Comparison of ENCODE assay signal across 9 cellular contexts in genomic region chr11:95296621-95297025, GRCh38.
A peak's percentile ranks its signal among the peaks of the same experiment; 100 is the strongest.
DNase-seq lines count a peak whose midpoint lies in the region; ATAC-seq and TF ChIP-seq lines count a peak whose summit lies in the region.
"Had no signal": no experiment of that assay in that cellular context is flagged by ENCODE, and none has a peak within 500 bp of the region (broad histone marks: within the 10 kb centered on the region; RNA-seq: fewer than 3 reads in every experiment).

No MANE protein-coding gene starts in this region.

- DNase-seq in hepatocyte (ENCODE audit: low spot score) (no peak), NCI-H1105 (lab: John Stamatoyannopoulos, UW) (no peak), type B pancreatic cell (ENCODE audit: extremely low spot score, unreplicated experiment) (no peak)
- no peak for DNase-seq in activated CD8-positive, alpha-beta memory T cell treated with anti-CD3 and anti-CD28 coated beads, Interleukin-2, amount 50 U/mL, for 4 hours
- no peak for DNase-seq in stimulated activated naive CD8-positive, alpha-beta T cell treated with anti-CD3 and anti-CD28 coated beads, Interleukin-15, amount 100 ng/mL, for 72 hours

- 88% methylated on average over 6 of the region's 6 CpGs for WGBS in hepatocyte (ENCODE audit: low lambda C conversion rate, missing lambda C conversion rate)

- no peaks in the 10 kb centered on the region for H3K27me3 ChIP-seq in hepatocyte

- no peak overlapping the region for H3K27ac Mint-ChIP-seq in type B pancreatic cell
- H3K27ac Mint-ChIP-seq in stimulated activated naive CD8-positive, alpha-beta T cell treated with anti-CD3 and anti-CD28 coated beads, Interleukin-15, amount 100 ng/mL, for 72 hours, result no peak overlapping the region
- H3K27ac Mint-ChIP-seq: T-helper 2 cell treated with Interferon-gamma antibody and Interleukin-4, amounts not matched to agents 5 μg/mL and 100 μg/mL, for 36 hours had no signal

- H3K4me1 Mint-ChIP-seq in type B pancreatic cell (ENCODE audit: unreplicated experiment), result peaks cover 49% of the 10 kb centered on the region
- peaks cover 30% of the 10 kb centered on the region for H3K4me1 Mint-ChIP-seq in stimulated activated naive CD8-positive, alpha-beta T cell treated with anti-CD3 and anti-CD28 coated beads, Interleukin-15, amount 100 ng/mL, for 72 hours

- no peak overlapping the region for H2AFZ ChIP-seq in hepatocyte

- H3K9me3 Mint-ChIP-seq in type B pancreatic cell, result no peaks in the 10 kb centered on the region
- no peaks in the 10 kb centered on the region for H3K9me3 Mint-ChIP-seq in stimulated activated naive CD8-positive, alpha-beta T cell treated with anti-CD3 and anti-CD28 coated beads, Interleukin-15, amount 100 ng/mL, for 72 hours
- H3K9me3 Mint-ChIP-seq: T-helper 2 cell treated with Interferon-gamma antibody and Interleukin-4, amounts not matched to agents 5 μg/mL and 100 μg/mL, for 36 hours had no signal

- H3K27ac ChIP-seq in hepatocyte, result peak overlapping the region; percentile 4

- no peaks in the 10 kb centered on the region for H3K36me3 ChIP-seq in hepatocyte (replicated peaks; ENCODE audit: insufficient read depth, low read depth)

- no peaks in the 10 kb centered on the region for H3K9me3 ChIP-seq in hepatocyte (ENCODE audit: low read depth)

- peaks cover 44% of the 10 kb centered on the region for H3K4me1 ChIP-seq in hepatocyte (ENCODE audit: insufficient read depth)

- no peaks in the 10 kb centered on the region for H3K79me2 ChIP-seq in hepatocyte

- H3K27me3 Mint-ChIP-seq in type B pancreatic cell, result peaks cover 11% of the 10 kb centered on the region
- H3K27me3 Mint-ChIP-seq in stimulated activated naive CD8-positive, alpha-beta T cell treated with anti-CD3 and anti-CD28 coated beads, Interleukin-15, amount 100 ng/mL, for 72 hours, result no peaks in the 10 kb centered on the region

- no peaks in the 10 kb centered on the region for H3K36me3 Mint-ChIP-seq in type B pancreatic cell

- TF ChIP-seq CTCF in hepatocyte (IDR thresholded peaks at IDR 0.05; ENCODE audit: poor library complexity), result no peak
- TF ChIP-seq CTCF in type B pancreatic cell (conservative IDR thresholded peaks at IDR 0.05), result no peak

- no peak overlapping the region for H3K4me3 Mint-ChIP-seq in type B pancreatic cell
- no peak overlapping the region for H3K4me3 Mint-ChIP-seq in stimulated activated naive CD8-positive, alpha-beta T cell treated with anti-CD3 and anti-CD28 coated beads, Interleukin-15, amount 100 ng/mL, for 72 hours
- H3K4me3 Mint-ChIP-seq: T-helper 2 cell treated with Interferon-gamma antibody and Interleukin-4, amounts not matched to agents 5 μg/mL and 100 μg/mL, for 36 hours had no signal

- no peak overlapping the region for H3K4me2 ChIP-seq in hepatocyte

- no peak overlapping the region for H3K4me3 ChIP-seq in hepatocyte

- no peaks in the 10 kb centered on the region for H3K9me2 ChIP-seq in hepatocyte (replicated peaks; ENCODE audit: insufficient read depth)

- ATAC-seq in GM18502 (IDR thresholded peaks at IDR 0.05; ENCODE audit: poor library complexity, unreplicated experiment), result peak; percentile 93
- ATAC-seq in GM21619 (IDR thresholded peaks at IDR 0.05; ENCODE audit: unreplicated experiment), result peak; percentile 93
- ATAC-seq in HG03571 (IDR thresholded peaks at IDR 0.05; ENCODE audit: unreplicated experiment), result peak; percentile 95
- no peak for ATAC-seq in stimulated activated naive CD8-positive, alpha-beta T cell treated with anti-CD3 and anti-CD28 coated beads, Interleukin-15, amount 100 ng/mL, for 72 hours

- no peaks in the 10 kb centered on the region for H4K20me1 ChIP-seq in hepatocyte (ENCODE audit: insufficient read depth, poor library complexity, severe bottlenecking)
